19 cellular contexts compared by ENCODE assay signal in genomic region chr9:86410281-86410680, GRCh38.
"Had no signal": no experiment of that assay in that cellular context is flagged by ENCODE, and none has a peak within 500 bp of the region (broad histone marks: within the 10 kb centered on the region; RNA-seq: fewer than 3 reads in every experiment).

No MANE protein-coding gene starts in this region.

- H3K27ac Mint-ChIP-seq: activated naive CD4-positive, alpha-beta T cell treated with anti-CD3 and anti-CD28 coated beads, Interleukin-2, amount 50 U/mL, for 24 hours; activated T-cell treated with anti-CD3 and anti-CD28 coated beads, Interleukin-2, amount 50 U/mL, for 24 hours; dendritic cell treated with granulocyte-macrophage colony-stimulating factor and Interleukin-4, amounts not matched to agents 40 ng/mL and 50 ng/mL, for 4 days; naive thymus-derived CD4-positive, alpha-beta T cell; progenitor cell of endocrine pancreas; T-helper 17 cell had no signal

- DNase-seq: activated CD4-positive, CD25-positive, alpha-beta regulatory T cell; activated effector memory CD4-positive, alpha-beta T cell treated with Interleukin-2 at 50 U/mL for 16 hours; activated T-cell treated with anti-CD3 and anti-CD28 coated beads, Interleukin-2, amount 50 U/mL, for 24 hours; body of pancreas; central memory CD4-positive, alpha-beta T cell; erythroblast; hippocampal formation; naive thymus-derived CD4-positive, alpha-beta T cell; right lobe of liver; spleen; stimulated activated CD4-positive, alpha-beta T cell treated with anti-CD3 and anti-CD28 coated beads, Interleukin-1b, Interleukin-23, amount 100 ng/mL, for 48 hours; stimulated activated naive CD8-positive, alpha-beta T cell treated with anti-CD3 and anti-CD28 coated beads, Interleukin-15, Interleukin-2, amounts not matched to agents 100 U/mL and 50 U/mL, for 24 hours; T-helper 17 cell; upper lobe of left lung had no signal

- H3K4me3 ChIP-seq: body of pancreas, right lobe of liver, spleen, suprapubic skin, upper lobe of left lung had no signal

- FAIRE-seq: islet of Langerhans had no signal

- H3K9me3 Mint-ChIP-seq: activated naive CD4-positive, alpha-beta T cell treated with anti-CD3 and anti-CD28 coated beads, Interleukin-2, amount 50 U/mL, for 24 hours; activated T-cell treated with anti-CD3 and anti-CD28 coated beads, Interleukin-2, amount 50 U/mL, for 24 hours; dendritic cell treated with granulocyte-macrophage colony-stimulating factor and Interleukin-4, amounts not matched to agents 40 ng/mL and 50 ng/mL, for 4 days; naive thymus-derived CD4-positive, alpha-beta T cell had no signal

- H3K36me3 ChIP-seq: right lobe of liver, spleen, suprapubic skin, upper lobe of left lung had no signal

- H3K4me3 Mint-ChIP-seq: activated naive CD4-positive, alpha-beta T cell treated with anti-CD3 and anti-CD28 coated beads, Interleukin-2, amount 50 U/mL, for 24 hours; activated T-cell treated with anti-CD3 and anti-CD28 coated beads, Interleukin-2, amount 50 U/mL, for 24 hours; dendritic cell treated with granulocyte-macrophage colony-stimulating factor and Interleukin-4, amounts not matched to agents 40 ng/mL and 50 ng/mL, for 4 days; naive thymus-derived CD4-positive, alpha-beta T cell; T-helper 17 cell had no signal

- H3K27me3 ChIP-seq: body of pancreas, right lobe of liver, suprapubic skin, upper lobe of left lung had no signal

- H3K36me3 Mint-ChIP-seq: activated naive CD4-positive, alpha-beta T cell treated with anti-CD3 and anti-CD28 coated beads, Interleukin-2, amount 50 U/mL, for 24 hours; naive thymus-derived CD4-positive, alpha-beta T cell had no signal

- H3K9me3 ChIP-seq: body of pancreas, right lobe of liver, suprapubic skin, upper lobe of left lung had no signal

- ATAC-seq: body of pancreas; naive thymus-derived CD4-positive, alpha-beta T cell; right lobe of liver; stimulated activated naive CD8-positive, alpha-beta T cell treated with anti-CD3 and anti-CD28 coated beads, Interleukin-15, Interleukin-2, amounts not matched to agents 100 U/mL and 50 U/mL, for 24 hours; T-helper 17 cell had no signal

- H3K27ac ChIP-seq: body of pancreas, right lobe of liver, spleen, suprapubic skin, upper lobe of left lung had no signal
